Comparison of ENCODE assay signal across 22 cellular contexts in the genomic region with DNA sequence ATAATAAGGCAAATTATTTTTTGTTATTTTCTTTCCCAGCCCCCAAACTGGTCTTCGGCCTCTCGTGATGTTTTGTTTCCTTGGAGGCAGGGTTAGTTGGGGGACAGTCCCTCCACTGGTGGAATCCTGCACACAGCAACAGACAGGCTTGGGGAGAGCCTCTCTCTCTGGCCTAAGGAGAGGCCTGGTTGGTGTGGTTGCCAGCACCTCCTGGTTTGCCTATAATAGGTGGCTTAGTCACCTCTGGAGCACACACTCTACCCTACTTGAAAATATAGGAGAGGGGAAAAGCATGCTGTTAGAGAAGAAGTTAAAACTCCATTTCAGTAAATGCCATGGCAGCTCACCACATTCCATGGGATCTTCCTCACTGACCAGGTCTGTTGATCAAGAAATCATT.
"Had no signal": no experiment of that assay in that cellular context is flagged by ENCODE, and none has a peak within 500 bp of the region (broad histone marks: within the 10 kb centered on the region; RNA-seq: fewer than 3 reads in every experiment).

No MANE protein-coding gene starts in this region.

- H3K27ac ChIP-seq: HL-60, KMS-11, SJSA1, SK-N-MC had no signal

- H3K9ac ChIP-seq: KMS-11 had no signal

- H3K4me2 ChIP-seq: KMS-11 had no signal

- H3K27me3 ChIP-seq: SJSA1 had no signal

- H3K9me3 ChIP-seq: SJSA1 had no signal

- H3K4me3 ChIP-seq: K562, SJSA1, SK-N-MC had no signal

- DNase-seq: Kasumi-1, MM.1S, NCI-H1092 treated with DMSO at 0.1 percent for 48 hours, NCI-H1436, NCI-H187, NCI-H2029, NCI-H2081 treated with DMSO at 0.1 percent for 48 hours, NCI-H2171, NCI-H226, NCI-H446, NCI-H510A, NCI-H524 treated with DMSO at 0.1 percent for 48 hours, NCI-H69, NCI-H774, Right ventricle myocardium superior, RPMI8226, SIG-M5 had no signal

- H3K4me1 ChIP-seq: SJSA1 had no signal

- ATAC-seq: K562 had no signal

- H3K36me3 ChIP-seq: SJSA1 had no signal
